In the genomic region with DNA sequence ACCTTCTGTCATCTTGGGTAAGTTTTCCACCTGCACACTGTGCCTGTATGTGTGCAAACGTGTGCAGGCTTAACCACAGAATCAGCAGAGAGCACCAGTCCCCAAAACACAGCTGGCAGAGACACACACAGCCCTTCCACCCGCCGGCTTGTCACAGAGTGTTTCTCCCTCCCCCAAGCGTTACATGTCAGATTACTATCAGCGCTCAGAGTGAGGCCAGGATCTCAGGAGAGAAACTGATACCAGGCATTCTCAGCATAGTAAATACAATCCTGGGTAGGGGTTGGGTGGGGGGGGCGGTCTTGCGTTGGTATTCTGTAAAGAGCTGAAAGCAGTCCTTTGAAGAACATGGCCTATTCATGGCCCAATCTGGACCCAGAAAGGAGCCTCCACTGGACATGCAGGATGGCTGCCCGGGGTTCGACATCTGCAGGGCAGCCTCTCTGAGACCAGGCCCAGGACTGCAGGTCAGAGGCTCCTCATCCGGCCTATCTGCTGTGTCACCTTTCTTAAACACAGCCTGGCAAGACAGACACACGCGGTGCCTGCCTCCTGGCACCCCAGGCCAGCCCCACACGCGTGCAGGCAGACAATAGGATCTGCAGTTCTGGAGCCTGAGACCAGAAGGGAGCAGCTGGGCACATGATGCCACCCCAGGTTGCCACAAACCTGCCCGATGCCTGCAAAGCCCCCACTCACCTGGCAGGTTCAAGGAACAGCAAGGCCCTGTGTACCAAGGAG, we compare ENCODE assay signal across 9 cellular contexts. TPM values are rescaled to one million over a fixed set of nuclear protein-coding genes. Genes with fewer than 3 reads are reported as not detected.
DNase-seq lines count a peak whose midpoint lies in the region; ATAC-seq, FAIRE-seq and TF ChIP-seq lines count a peak whose summit lies in the region.
"Had no signal": no experiment of that assay in that cellular context is flagged by ENCODE, and none has a peak within 500 bp of the region (broad histone marks: within the 10 kb centered on the region; RNA-seq: fewer than 3 reads in every experiment).

No MANE protein-coding gene starts in this region.

- peaks cover 8 to 45% of the 10 kb centered on the region in 2 donors for H3K27me3 Mint-ChIP-seq in T-cell
- H3K27me3 Mint-ChIP-seq in progenitor cell of endocrine pancreas, result peaks cover 80% of the 10 kb centered on the region
- H3K27me3 Mint-ChIP-seq in stimulated activated memory B cell treated with anti-CD40 and anti-IgM and Interleukin-4, amounts not matched to agents 10 μg/mL and 1 μg/mL and 100 μg/mL, for 72 hours, result peaks cover 77% of the 10 kb centered on the region

- H3K4me1 Mint-ChIP-seq in T-cell (peaks cover 33 to 38% (median 35%) of the 10 kb centered on the region in 3 donors), progenitor cell of endocrine pancreas (ENCODE audit: low read depth) (peaks cover 6% of the 10 kb centered on the region)
- peaks cover 6% of the 10 kb centered on the region for H3K4me1 Mint-ChIP-seq in stimulated activated memory B cell treated with anti-CD40 and anti-IgM and Interleukin-4, amounts not matched to agents 10 μg/mL and 1 μg/mL and 100 μg/mL, for 72 hours

- H3K27me3 ChIP-seq in gastroesophageal sphincter, result no peaks in the 10 kb centered on the region

- no peaks in the 10 kb centered on the region for H3K9me3 ChIP-seq in gastroesophageal sphincter

- no peak for FAIRE-seq in GM12891 (lab: Jason Lieb, UNC)

- H3K36me3 Mint-ChIP-seq in T-cell (no peaks in the 10 kb centered on the region), progenitor cell of endocrine pancreas (ENCODE audit: insufficient read depth) (no peaks in the 10 kb centered on the region)
- no peaks in the 10 kb centered on the region for H3K36me3 Mint-ChIP-seq in stimulated activated memory B cell treated with anti-CD40 and anti-IgM and Interleukin-4, amounts not matched to agents 10 μg/mL and 1 μg/mL and 100 μg/mL, for 72 hours

- POLR2A ChIA-PET in T-cell (lab: Charles Lee), result no interaction called here

- ATAC-seq in T-cell (replicated peaks in 1 of 4) (peak in 1 of 4 experiments; percentile 24), gastroesophageal sphincter (no peak), HG03460 (IDR thresholded peaks at IDR 0.05; ENCODE audit: unreplicated experiment) (no peak), HG03280 (IDR thresholded peaks at IDR 0.05; ENCODE audit: unreplicated experiment) (no peak)
- ATAC-seq in stimulated activated memory B cell treated with anti-CD40 and anti-IgM and Interleukin-4, amounts not matched to agents 10 μg/mL and 1 μg/mL and 100 μg/mL, for 72 hours, result no peak

- CTCF ChIA-PET in T-cell (lab: Charles Lee), result interaction anchor here in 1 of 2 donors (0.6 kb wide), 1 partner anchor 1702 kb away, joined by 7 read pairs; no protein-coding TSS in a partner anchor

- no peak for TF ChIP-seq POLR2A in GM12891 (IDR thresholded peaks at IDR 0.05; ENCODE audit: low read depth, low read length)
- TF ChIP-seq POLR2A in gastroesophageal sphincter (IDR thresholded peaks at IDR 0.05), result no peak

- no peak for TF ChIP-seq CTCF in gastroesophageal sphincter (IDR thresholded peaks at IDR 0.05)
- no peak for TF ChIP-seq CTCF in progenitor cell of endocrine pancreas (IDR thresholded peaks at IDR 0.05; ENCODE audit: unreplicated experiment)

- 42 to 55% methylated on average over 2 of the region's 15 CpGs for WGBS in gastroesophageal sphincter (ENCODE audit: low coverage in 1 of 2), 2 donors

- TF ChIP-seq EP300 in gastroesophageal sphincter (IDR thresholded peaks at IDR 0.05), result no peak

- H3K27ac Mint-ChIP-seq in T-cell (peak overlapping the region; percentile 19 to 52), progenitor cell of endocrine pancreas (no peak overlapping the region)
- no peak overlapping the region for H3K27ac Mint-ChIP-seq in stimulated activated memory B cell treated with anti-CD40 and anti-IgM and Interleukin-4, amounts not matched to agents 10 μg/mL and 1 μg/mL and 100 μg/mL, for 72 hours

- H3K9me3 Mint-ChIP-seq in T-cell, result no peaks in the 10 kb centered on the region
- H3K9me3 Mint-ChIP-seq in progenitor cell of endocrine pancreas (ENCODE audit: low read depth), result no peaks in the 10 kb centered on the region
- H3K9me3 Mint-ChIP-seq in stimulated activated memory B cell treated with anti-CD40 and anti-IgM and Interleukin-4, amounts not matched to agents 10 μg/mL and 1 μg/mL and 100 μg/mL, for 72 hours, result no peaks in the 10 kb centered on the region

- H3K36me3 ChIP-seq in gastroesophageal sphincter, result no peaks in the 10 kb centered on the region

- H3K27ac ChIP-seq in gastroesophageal sphincter, result peak overlapping the region in 3 of 4 donors; percentile 90 to 94 (median 93)

- peaks cover 0 to 78% (median 45%) of the 10 kb centered on the region in 3 donors for H3K4me1 ChIP-seq in gastroesophageal sphincter

- H3K4me3 Mint-ChIP-seq in T-cell, result peak overlapping the region; percentile 70 to 87 (median 76)
- peak overlapping the region; percentile 66 for H3K4me3 Mint-ChIP-seq in progenitor cell of endocrine pancreas (ENCODE audit: low read depth)
- H3K4me3 Mint-ChIP-seq in stimulated activated memory B cell treated with anti-CD40 and anti-IgM and Interleukin-4, amounts not matched to agents 10 μg/mL and 1 μg/mL and 100 μg/mL, for 72 hours, result no peak overlapping the region

- H3K4me3 ChIP-seq in gastroesophageal sphincter, result peak overlapping the region; percentile 92 to 93

- DNase-seq in GM12891 (ENCODE audit: insufficient read length, low spot score), result peak; percentile 7
- DNase-seq in T-cell, result no peak
- DNase-seq in progenitor cell of endocrine pancreas (ENCODE audit: low spot score, unreplicated experiment), result no peak
- no peak for DNase-seq in D341Med (ENCODE audit: low spot score)

TF ChIP-seq in GM12891, 5 proteins besides CTCF, POLR2A, EP300 and RAD21:
- TF ChIP-seq POU2F2 (IDR thresholded peaks at IDR 0.05; ENCODE audit: low read depth, low read length) (no peak), PAX5 (IDR thresholded peaks at IDR 0.05; ENCODE audit: insufficient read depth, low read length, severe bottlenecking) (no peak), TAF1 (IDR thresholded peaks at IDR 0.05; ENCODE audit: low read depth, low read length) (no peak), SPI1 (IDR thresholded peaks at IDR 0.05; ENCODE audit: low read depth, low read length) (no peak)

RNA-seq across cellular contexts. Expression of a gene that starts 1.7 kb away (rescaled TPM):
- not detected for polyA plus RNA-seq in GM12891 (2012; ENCODE audit: low read depth, missing spikeins)
- total RNA-seq in T-cell (10 to 100 TPM; 11.2 to 41.5 (median 20.9) TPM), gastroesophageal sphincter (10 to 100 TPM; 39.9 to 94.0 (median 66.4) TPM), progenitor cell of endocrine pancreas (11.9 and 13.3 TPM in 2 replicates)

RNA-seq across cellular contexts. Expression of a gene that starts 55.2 kb away (rescaled TPM):
- polyA plus RNA-seq in GM12891 (2012; ENCODE audit: low read depth, missing spikeins), result not detected
- not detected for total RNA-seq in T-cell
- total RNA-seq in gastroesophageal sphincter, result not detected
- not detected in 2 replicates for total RNA-seq in progenitor cell of endocrine pancreas
- total RNA-seq: T-helper 1 cell treated with Interleukin-12 subunit alpha and Interleukin-12 subunit beta and Interleukin-4 antibody, amounts not matched to agents 30 ng/mL and 1 ng/mL, for 36 hours had no signal

Comparison
In these comparisons a context has a peak if more than half of its experiments do, and no peak if none do; other contexts are left out.
1. H3K27ac Mint-ChIP-seq: peak in T-cell (2 of 2); none in progenitor cell of endocrine pancreas (single experiment) and stimulated activated memory B cell treated with anti-CD40 and anti-IgM and Interleukin-4, amounts not matched to agents 10 μg/mL and 1 μg/mL and 100 μg/mL, for 72 hours (single experiment).